28 cellular contexts compared by ENCODE assay signal in genomic region chr19:30407310-30407709, GRCh38. TPM values are rescaled to one million over a fixed set of nuclear protein-coding genes. Genes with fewer than 3 reads are reported as not detected.
"Had no signal": no experiment of that assay in that cellular context is flagged by ENCODE, and none has a peak within 500 bp of the region (broad histone marks: within the 10 kb centered on the region; RNA-seq: fewer than 3 reads in every experiment).

No MANE protein-coding gene starts in this region.

- H3K27me3 ChIP-seq: right atrium auricular region, tibial artery, upper lobe of right lung, uterus had no signal

- H3K9me3 Mint-ChIP-seq: nephron, neural crest cell had no signal

- H3K4me1 Mint-ChIP-seq: naive thymus-derived CD8-positive, alpha-beta T cell; stimulated activated memory B cell treated with anti-CD40 and anti-IgM and Interleukin-4, amounts not matched to agents 10 μg/mL and 1 μg/mL and 100 μg/mL, for 72 hours; stimulated activated naive CD8-positive, alpha-beta T cell treated with anti-CD3 and anti-CD28 coated beads, Interleukin-15, amount 100 ng/mL, for 72 hours had no signal

- H3K4me3 Mint-ChIP-seq: naive thymus-derived CD8-positive, alpha-beta T cell; nephron; neural crest cell; stimulated activated memory B cell treated with anti-CD40 and anti-IgM and Interleukin-4, amounts not matched to agents 10 μg/mL and 1 μg/mL and 100 μg/mL, for 72 hours; stimulated activated naive CD8-positive, alpha-beta T cell treated with anti-CD3 and anti-CD28 coated beads, Interleukin-15, amount 100 ng/mL, for 72 hours had no signal

- ATAC-seq: left colon; left lung; naive thymus-derived CD8-positive, alpha-beta T cell; stimulated activated memory B cell treated with anti-CD40 and anti-IgM and Interleukin-4, amounts not matched to agents 10 μg/mL and 1 μg/mL and 100 μg/mL, for 72 hours; stimulated activated naive CD8-positive, alpha-beta T cell treated with anti-CD3 and anti-CD28 coated beads, Interleukin-15, amount 100 ng/mL, for 72 hours had no signal

- DNase-seq: kidney glomerular epithelial cell; left colon; left lung; lower lobe of right lung; mammary epithelial cell; mesenchymal stem cell; naive thymus-derived CD8-positive, alpha-beta T cell; psoas muscle; right lobe of liver; stimulated activated CD4-positive, alpha-beta T cell treated with anti-CD3 and anti-CD28 coated beads, Interleukin-1b, Interleukin-23, amount 100 ng/mL, for 48 hours; stimulated activated CD4-positive, alpha-beta T cell treated with anti-CD3 and anti-CD28 coated beads, Interleukin-2, amount 100 ng/mL, for 48 hours; stimulated activated CD4-positive, alpha-beta T cell treated with anti-CD3 and anti-CD28 coated beads, Interleukin-4, amount 100 ng/mL, for 4 hours; stimulated activated CD8-positive, alpha-beta memory T cell treated with anti-CD3 and anti-CD28 coated beads, Interleukin-4, amount 100 ng/mL, for 48 hours; stimulated activated naive CD4-positive, alpha-beta T cell treated with Interleukin-2 at 50 U/mL for 16 hours; stimulated activated naive CD8-positive, alpha-beta T cell treated with anti-CD3 and anti-CD28 coated beads, Interleukin-15, amount 100 ng/mL, for 72 hours; tibial artery; trophoblast cell; upper lobe of right lung; uterus had no signal

- H3K27ac ChIP-seq: left lung, lower lobe of right lung, parathyroid adenoma, psoas muscle, right atrium auricular region, right lobe of liver, thoracic aorta, tibial artery, upper lobe of right lung, uterus had no signal

- H3K36me3 Mint-ChIP-seq: naive thymus-derived CD8-positive, alpha-beta T cell; stimulated activated memory B cell treated with anti-CD40 and anti-IgM and Interleukin-4, amounts not matched to agents 10 μg/mL and 1 μg/mL and 100 μg/mL, for 72 hours had no signal

- H3K4me1 ChIP-seq: left lung, lower lobe of right lung, parathyroid adenoma, psoas muscle, right atrium auricular region, right lobe of liver, tibial artery, uterus had no signal

- H3K4me3 ChIP-seq: left lung, lower lobe of right lung, psoas muscle, right atrium auricular region, right lobe of liver, smooth muscle cell, thoracic aorta, tibial artery, upper lobe of right lung, uterus had no signal

- H3K27me3 Mint-ChIP-seq: stimulated activated memory B cell treated with anti-CD40 and anti-IgM and Interleukin-4, amounts not matched to agents 10 μg/mL and 1 μg/mL and 100 μg/mL, for 72 hours; stimulated activated naive CD8-positive, alpha-beta T cell treated with anti-CD3 and anti-CD28 coated beads, Interleukin-15, amount 100 ng/mL, for 72 hours had no signal

- H3K36me3 ChIP-seq: left lung, lower lobe of right lung, right atrium auricular region, right lobe of liver, thoracic aorta, tibial artery, upper lobe of right lung, uterus had no signal

- H3K27ac Mint-ChIP-seq: naive thymus-derived CD8-positive, alpha-beta T cell; nephron; stimulated activated memory B cell treated with anti-CD40 and anti-IgM and Interleukin-4, amounts not matched to agents 10 μg/mL and 1 μg/mL and 100 μg/mL, for 72 hours; stimulated activated naive CD8-positive, alpha-beta T cell treated with anti-CD3 and anti-CD28 coated beads, Interleukin-15, amount 100 ng/mL, for 72 hours had no signal

- H3K9me3 ChIP-seq: left lung, lower lobe of right lung, psoas muscle, right atrium auricular region, thoracic aorta, tibial artery, upper lobe of right lung, uterus had no signal

RNA-seq across cellular contexts. Expression of gene ZNF536, which starts 35.1 kb away (rescaled TPM):
- total RNA-seq: mammary epithelial cell; naive thymus-derived CD8-positive, alpha-beta T cell; osteoblast; smooth muscle cell had no signal
- polyA plus RNA-seq: keratinocyte; mammary epithelial cell; naive thymus-derived CD8-positive, alpha-beta T cell; smooth muscle cell had no signal
